ENCODE assay signal across 9 cellular contexts in the genomic region with DNA sequence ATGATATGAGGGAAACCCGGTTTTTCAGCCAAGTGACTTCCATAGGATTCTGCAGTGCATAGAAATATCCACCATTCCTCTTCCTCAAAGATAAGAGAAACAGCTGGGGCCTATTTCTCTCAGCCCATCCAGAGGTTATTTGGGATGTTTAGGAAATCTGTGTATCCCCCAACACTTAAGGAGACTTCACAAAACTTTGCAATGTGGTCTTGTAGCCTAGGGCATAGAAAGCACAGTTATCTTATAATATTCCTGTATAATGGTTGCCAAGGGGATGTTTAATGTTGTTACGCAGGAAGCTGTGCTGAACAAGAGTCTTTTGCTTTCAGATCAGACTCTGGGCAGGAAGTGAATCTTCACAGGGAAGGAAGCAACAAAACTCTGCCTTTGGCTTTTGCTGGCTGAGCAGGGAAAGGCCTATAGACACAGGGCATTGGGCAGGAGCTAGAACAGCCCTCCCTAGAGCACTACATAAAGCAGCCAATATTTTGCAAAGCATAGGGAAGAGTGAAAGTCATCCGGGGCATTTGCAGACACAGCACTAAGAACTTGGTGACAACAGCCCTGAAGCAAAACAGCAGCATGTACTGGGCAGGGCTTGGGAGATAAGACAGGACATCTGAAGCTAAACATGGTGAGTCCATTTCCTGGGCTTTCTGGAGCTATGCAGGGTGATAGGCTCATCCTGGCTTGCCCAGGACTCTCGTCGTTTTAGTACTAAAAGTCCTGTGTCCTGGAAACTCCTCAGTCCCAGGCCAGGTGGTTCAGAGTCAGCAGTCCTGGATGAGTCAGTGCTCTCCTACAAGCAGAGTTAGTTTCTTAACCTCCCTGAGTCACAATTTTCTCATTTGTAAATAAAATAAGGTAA. TPM values are rescaled to one million over a fixed set of nuclear protein-coding genes. Genes with fewer than 3 reads are reported as not detected.
A peak's percentile ranks its signal among the peaks of the same experiment; 100 is the strongest.
DNase-seq lines count a peak whose midpoint lies in the region; ATAC-seq, FAIRE-seq and TF ChIP-seq lines count a peak whose summit lies in the region.
"Had no signal": no experiment of that assay in that cellular context is flagged by ENCODE, and none has a peak within 500 bp of the region (broad histone marks: within the 10 kb centered on the region; RNA-seq: fewer than 3 reads in every experiment).

No MANE protein-coding gene starts in this region.

- ATAC-seq in mucosa of descending colon, result peak; percentile 79
- ATAC-seq in HG03045 (IDR thresholded peaks at IDR 0.05; ENCODE audit: unreplicated experiment), result no peak
- ATAC-seq: body of pancreas had no signal

- H3K4me3 ChIP-seq in SK-N-SH (ENCODE audit: low read depth in 2 of 2, low read length in 1 of 2) (peak overlapping the region; percentile 32 to 41; a peak in 2 of 4 replicates), dorsolateral prefrontal cortex (peak overlapping the region in 35 of 59 donors; percentile 2 to 56 (median 33)), mucosa of descending colon (no peak overlapping the region)
- H3K4me3 ChIP-seq: body of pancreas had no signal

- POLR2A ChIA-PET in SK-N-SH (lab: Yijun Ruan, JAX), result no interaction called here

- peak overlapping the region; percentile 96 for H2AFZ ChIP-seq in SK-N-SH (ENCODE audit: low read depth)

- H3K27ac ChIP-seq in SK-N-SH (ENCODE audit: low read depth in 2 of 2, low read length in 1 of 2) (peak overlapping the region; percentile 85 to 89), dorsolateral prefrontal cortex (peak overlapping the region in 32 of 59 donors; percentile 3 to 77 (median 44))

- H3K9ac ChIP-seq in SK-N-SH, result peak overlapping the region; percentile 67

- DNase-seq in activated naive CD4-positive, alpha-beta T cell treated with Interleukin-2 at 50 U/mL for 16 hours, result peak; percentile 34
- DNase-seq in activated naive CD4-positive, alpha-beta T cell (lab: John Stamatoyannopoulos, UW), result no peak
- DNase-seq in SK-N-SH (peak; percentile 49), dorsolateral prefrontal cortex (no peak), mucosa of descending colon (peak in 1 of 3 donors; percentile 35), frontal cortex (ENCODE audit: low spot score in 2 of 2) (no peak), retina (no peak)

- WGBS in SK-N-SH (ENCODE audit: low lambda C conversion rate), result 37% methylated on average over 4 of the region's 5 CpGs

- CTCF ChIA-PET in SK-N-SH (lab: Yijun Ruan, JAX), result interaction anchor here (0.6 to 15.6 kb wide), 7 partner anchors 17 to 688 kb away, joined by 3 to 299 read pairs (median 7); no protein-coding TSS in a partner anchor

- H3K4me2 ChIP-seq in SK-N-SH, result peak overlapping the region; percentile 76

- TF ChIP-seq EP300 in SK-N-SH (IDR thresholded peaks at IDR 0.05; ENCODE audit: borderline replicate concordance in 1 of 2, low read depth in 1 of 2, low read length in 1 of 2), result no peak

- H3K79me2 ChIP-seq in SK-N-SH (ENCODE audit: insufficient read depth), result no peaks in the 10 kb centered on the region

- intact Hi-C loops in dorsolateral prefrontal cortex (cut with DNase I), result loop anchor here (5.0 to 10.0 kb wide), 3 partner anchors 199 to 466 kb away; no protein-coding TSS in a partner anchor
- intact Hi-C loops in mucosa of descending colon (cut with DNase I, micrococcal nuclease), result loop anchor here (5.0 to 10.0 kb wide), 3 partner anchors 74 to 459 kb away; a partner anchor contains a TSS

- H3K27me3 ChIP-seq in SK-N-SH (ENCODE audit: insufficient read depth) (no peaks in the 10 kb centered on the region), dorsolateral prefrontal cortex (peaks cover 0 to 5% (median 0%) of the 10 kb centered on the region in 45 donors)
- H3K27me3 ChIP-seq: body of pancreas had no signal

- H3K9me2 ChIP-seq in SK-N-SH, result no peaks in the 10 kb centered on the region

- FAIRE-seq in frontal cortex (lab: Jason Lieb, UNC), result no peak

- H3F3A ChIP-seq in SK-N-SH (replicated peaks; ENCODE audit: insufficient read depth), result peaks cover 16% of the 10 kb centered on the region

- peaks cover 0 to 5% of the 10 kb centered on the region in 2 experiments for H3K36me3 ChIP-seq in SK-N-SH (replicated peaks in 1 of 2; ENCODE audit: control insufficient read depth in 1 of 2, insufficient read depth in 2 of 2, low read length in 1 of 2)
- H3K36me3 ChIP-seq in mucosa of descending colon (ENCODE audit: low read depth), result no peaks in the 10 kb centered on the region

- no peak for TF ChIP-seq CTCF in SK-N-SH (IDR thresholded peaks at IDR 0.05)
- no peak for TF ChIP-seq CTCF in dorsolateral prefrontal cortex (IDR thresholded peaks at IDR 0.05 in 54 of 56, conservative IDR thresholded peaks at IDR 0.05 in 2 of 56; ENCODE audit: low read depth in 1 of 56, partially characterized antibody in 56 of 56)
- TF ChIP-seq CTCF in mucosa of descending colon (IDR thresholded peaks at IDR 0.05), result no peak

- H3K9me3 ChIP-seq in SK-N-SH, result no peaks in the 10 kb centered on the region
- peaks cover 9% of the 10 kb centered on the region for H3K9me3 ChIP-seq in mucosa of descending colon
- H3K9me3 ChIP-seq: body of pancreas had no signal

- no peak for TF ChIP-seq RAD21 in SK-N-SH (IDR thresholded peaks at IDR 0.05; ENCODE audit: low read length)

- H3K4me1 ChIP-seq in SK-N-SH (ENCODE audit: control insufficient read depth in 1 of 2, insufficient read depth in 2 of 2, low read depth in 1 of 2, low read length in 1 of 2) (peaks cover 6 to 15% of the 10 kb centered on the region in 2 experiments; a peak in 3 of 4 replicates), mucosa of descending colon (ENCODE audit: low read depth) (peaks cover 3% of the 10 kb centered on the region)

- H4K20me1 ChIP-seq in SK-N-SH (ENCODE audit: insufficient read depth), result no peaks in the 10 kb centered on the region

TF ChIP-seq in SK-N-SH, 30 proteins besides CTCF, POLR2A, EP300 and RAD21:
- TF ChIP-seq MEF2A (IDR thresholded peaks at IDR 0.05; ENCODE audit: borderline replicate concordance, low read depth) (no peak), SMC3 (IDR thresholded peaks at IDR 0.05; ENCODE audit: low read depth, low read length) (no peak), GABPA (IDR thresholded peaks at IDR 0.05; ENCODE audit: low read depth) (peak; percentile 76), SIN3A (IDR thresholded peaks at IDR 0.05; ENCODE audit: borderline replicate concordance, low read depth, low read length) (no peak), TAF1 (IDR thresholded peaks at IDR 0.05; ENCODE audit: borderline replicate concordance, low read depth, low read length) (peak; percentile 52; the same call in 1 of the 2 replicates), POLR2AphosphoS5 (IDR thresholded peaks at IDR 0.05; ENCODE audit: low read depth, low read length) (peak; percentile 45; the same call in 1 of the 2 replicates), RCOR1 (IDR thresholded peaks at IDR 0.05; ENCODE audit: low read length) (no peak), MXI1 (IDR thresholded peaks at IDR 0.05; ENCODE audit: low read depth, low read length) (0 out of 2 replicates have a peak, but pooled peaks have one; percentile 39), ELF1 (IDR thresholded peaks at IDR 0.05) (0 out of 2 replicates have a peak, but pooled peaks have one; percentile 49), FOSL2 (IDR thresholded peaks at IDR 0.05; ENCODE audit: borderline replicate concordance, low read depth) (peak; percentile 44; the same call in 1 of the 2 replicates), GATA2 (CRISPR knock-in tag; IDR thresholded peaks at IDR 0.05) (no peak), EZH2phosphoT487 (IDR thresholded peaks at IDR 0.05; ENCODE audit: borderline replicate concordance, low read depth) (no peak), TCF12 (IDR thresholded peaks at IDR 0.05) (peak; percentile 57)
- TF ChIP-seq, protein P1, sequence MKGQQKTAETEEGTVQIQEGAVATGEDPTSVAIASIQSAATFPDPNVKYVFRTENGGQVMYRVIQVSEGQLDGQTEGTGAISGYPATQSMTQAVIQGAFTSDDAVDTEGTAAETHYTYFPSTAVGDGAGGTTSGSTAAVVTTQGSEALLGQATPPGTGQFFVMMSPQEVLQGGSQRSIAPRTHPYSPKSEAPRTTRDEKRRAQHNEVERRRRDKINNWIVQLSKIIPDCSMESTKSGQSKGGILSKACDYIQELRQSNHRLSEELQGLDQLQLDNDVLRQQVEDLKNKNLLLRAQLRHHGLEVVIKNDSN (IDR thresholded peaks at IDR 0.05; ENCODE audit: borderline replicate concordance, low read depth), result no peak

RNA-seq across cellular contexts. Expression of a gene that starts 18.7 kb away (rescaled TPM):
- 0.07 TPM in 1 of 2 replicates, not detected in the other for polyA plus RNA-seq in SK-N-SH (2012; rRNA removed)
- 0.08 and 0.15 TPM in 2 replicates for polyA plus RNA-seq in SK-N-SH (2012; cell fraction: cytosol; rRNA removed)
- polyA plus RNA-seq in SK-N-SH (2012; cell fraction: nucleus; rRNA removed), result 0.05 and 0.11 TPM in 2 replicates
- 10 to 100 TPM in 37 of 120 experiments, 1 to 10 TPM in 83; 2.0 to 14.4 (median 8.4) TPM for total RNA-seq in dorsolateral prefrontal cortex
- total RNA-seq in mucosa of descending colon, result under 1 TPM in 1 of 3 donors, not detected in 2; 0.22 TPM
- 4.5 TPM for total RNA-seq in frontal cortex
- total RNA-seq: body of pancreas had no signal

RNA-seq across cellular contexts. Expression of a gene that starts 41.9 kb away (rescaled TPM):
- polyA plus RNA-seq in SK-N-SH (2012; rRNA removed), result not detected in 2 replicates
- 0.01 TPM in 1 of 2 replicates, not detected in the other for polyA plus RNA-seq in SK-N-SH (2012; cell fraction: cytosol; rRNA removed)
- not detected in 2 replicates for polyA plus RNA-seq in SK-N-SH (2012; cell fraction: nucleus; rRNA removed)
- total RNA-seq in dorsolateral prefrontal cortex (10 to 100 TPM in 105 of 120 experiments, 1 to 10 TPM in 15; 5.7 to 36.2 (median 14.9) TPM), mucosa of descending colon (10 to 100 TPM in 2 of 3 donors, 1 to 10 TPM in 1; 5.5 to 17.0 (median 10.2) TPM), frontal cortex (6.1 TPM)

Comparison
In these comparisons a context has a peak if more than half of its experiments do, and no peak if none do; other contexts are left out.
1. DNase-seq: peak in activated naive CD4-positive, alpha-beta T cell treated with Interleukin-2 at 50 U/mL for 16 hours (single experiment) and SK-N-SH (single experiment); none in activated naive CD4-positive, alpha-beta T cell (0 of 4), dorsolateral prefrontal cortex (0 of 10), frontal cortex (0 of 2) and retina (single experiment).